In the genomic region with DNA sequence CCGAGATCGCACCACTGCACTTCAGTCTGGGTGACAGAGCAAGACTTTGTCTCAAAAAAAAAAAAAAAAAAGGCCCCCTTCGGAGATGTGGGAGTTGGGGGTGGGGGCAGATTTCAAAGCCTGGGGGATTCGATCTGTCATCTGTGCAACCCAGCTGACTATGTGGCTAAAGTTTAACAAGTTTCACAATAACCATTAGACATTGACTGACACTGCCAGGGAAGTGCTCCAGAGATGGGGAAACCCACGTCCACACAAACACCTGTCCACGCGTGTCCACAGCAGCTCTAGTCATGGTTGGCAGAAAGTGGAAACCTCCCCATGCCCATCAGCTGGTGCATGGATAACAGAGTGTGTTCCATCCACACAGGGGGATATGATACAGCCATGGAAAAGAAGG, we compare ENCODE assay signal across 17 cellular contexts. TPM values are rescaled to one million over a fixed set of nuclear protein-coding genes. Genes with fewer than 3 reads are reported as not detected.
DNase-seq lines count a peak whose midpoint lies in the region; ATAC-seq, FAIRE-seq and TF ChIP-seq lines count a peak whose summit lies in the region.
"Had no signal": no experiment of that assay in that cellular context is flagged by ENCODE, and none has a peak within 500 bp of the region (broad histone marks: within the 10 kb centered on the region; RNA-seq: fewer than 3 reads in every experiment).

No MANE protein-coding gene starts in this region.

- H3K18ac ChIP-seq in IMR-90 (ENCODE audit: low read depth, low read length), result no peak overlapping the region

- no peaks in the 10 kb centered on the region for H3K79me2 ChIP-seq in GM12878 (ENCODE audit: control insufficient read depth, insufficient read depth, low read length)

- H3K4me1 ChIP-seq in IMR-90 (ENCODE audit: control insufficient read depth, insufficient read depth, low read length) (no peaks in the 10 kb centered on the region), GM12878 (ENCODE audit: control insufficient read depth, insufficient read depth, low read length) (no peaks in the 10 kb centered on the region)
- H3K4me1 ChIP-seq: Caco-2 had no signal

- TF ChIP-seq RAD21 in IMR-90 (IDR thresholded peaks at IDR 0.05; ENCODE audit: low read length) (no peak), GM12878 (IDR thresholded peaks at IDR 0.05; ENCODE audit: insufficient read depth, low read depth, low read length) (no peak)

- no peak overlapping the region for H4K5ac ChIP-seq in IMR-90 (ENCODE audit: low read depth, low read length)

- SMC1A ChIA-PET in GM12878 (lab: Charles Lee; ENCODE audit: uncharacterized antibody, unreplicated experiment), result no interaction called here

- no peak for TF ChIP-seq EP300 in GM12878 (IDR thresholded peaks at IDR 0.05; ENCODE audit: borderline replicate concordance in 1 of 2, control insufficient read depth in 1 of 2, low read depth in 2 of 2, low read length in 2 of 2)

- no peak for DNase-seq in IMR-90
- DNase-seq in GM12878 (ENCODE audit: low read depth, low spot score), result no peak
- peak; percentile 69 for DNase-seq in renal cortical epithelial cell (ENCODE audit: low read depth)
- no peak for DNase-seq in SK-N-DZ (ENCODE audit: low spot score)
- no peak for DNase-seq in Kasumi-1 (lab: John Stamatoyannopoulos, UW)
- DNase-seq: AML-193; Caco-2; CD4-positive, CD25-positive, alpha-beta regulatory T cell; EL; MG63; NCI-H1417; NCI-H1930; NCI-H446 treated with DMSO at 0.1 percent for 48 hours; NK-92 treated with Interleukin-12 subunit alpha and Interleukin-12 subunit beta, amount 100 ng/mL, for 24 hours; PC-3 had no signal

- H4K20me1 ChIP-seq in IMR-90 (ENCODE audit: insufficient read depth, low read length) (no peaks in the 10 kb centered on the region), GM12878 (ENCODE audit: control insufficient read depth, insufficient read depth) (no peaks in the 10 kb centered on the region)

- CTCF ChIA-PET in IMR-90 (lab: Yijun Ruan, JAX), result no interaction called here
- CTCF ChIA-PET in GM12878 (lab: Yijun Ruan, JAX), result interaction anchor here (0.6 to 0.9 kb wide), 2 partner anchors 8 to 58 kb away, joined by 3 read pairs; no protein-coding TSS in a partner anchor

- no peak overlapping the region for H2AK5ac ChIP-seq in IMR-90 (ENCODE audit: low read depth, low read length)

- WGBS in IMR-90 (ENCODE audit: extremely low coverage in 2 of 2, insufficient read length in 1 of 2), 2 experiments, result no CpG with 5 or more reads among the region's 7 CpGs
- 17% methylated on average over 7 of the region's 7 CpGs for whole genome bisulfite sequencing in GM12878 (ENCODE audit: insufficient coverage, insufficient replicate concordance, low lambda C conversion rate, missing lambda C conversion rate)

- ATAC-seq in IMR-90 (ENCODE audit: low read depth) (no peak), GM12878 (no peak; the same call in 1 of the 3 replicates)
- ATAC-seq: PC-3 had no signal

- H3K23ac ChIP-seq in IMR-90 (ENCODE audit: low read depth, low read length), result 0 out of 2 replicates have a peak overlapping the region, but pooled peaks have one; percentile 27

- no peak overlapping the region for H3K4ac ChIP-seq in IMR-90 (ENCODE audit: low read depth, low read length)

- no peak overlapping the region for H2BK120ac ChIP-seq in IMR-90 (ENCODE audit: low read depth, low read length)

- no peak overlapping the region for H2BK15ac ChIP-seq in IMR-90 (ENCODE audit: low read depth, low read length)

- H3K14ac ChIP-seq in IMR-90 (replicated peaks; ENCODE audit: low read depth, low read length), result peak overlapping the region; percentile 66; the same call in 1 of the 2 replicates

- H3K9me1 ChIP-seq in IMR-90 (ENCODE audit: insufficient read depth, low read length), result no peaks in the 10 kb centered on the region

- no peak overlapping the region for H4K91ac ChIP-seq in IMR-90 (ENCODE audit: insufficient read depth, low read depth, low read length)

- TF ChIP-seq CTCF in IMR-90 (conservative IDR thresholded peaks at IDR 0.05; ENCODE audit: low read depth, low read length), result no peak
- TF ChIP-seq CTCF in GM12878 (IDR thresholded peaks at IDR 0.05 in 2 of 3, conservative IDR thresholded peaks at IDR 0.05 in 1 of 3; ENCODE audit: control insufficient read depth in 2 of 3, extremely low read depth in 1 of 3, insufficient read depth in 1 of 3, low read depth in 3 of 3, low read length in 3 of 3), result no peak

- dilution Hi-C loops in IMR-90 (cut with HindIII; ENCODE audit: low sequenced_read_pairs, unreplicated experiment), result no loop called here

- no peak for TF ChIP-seq POLR2A in IMR-90 (IDR thresholded peaks at IDR 0.05; ENCODE audit: low read depth, low read length)
- TF ChIP-seq POLR2A in GM12878 (IDR thresholded peaks at IDR 0.05; ENCODE audit: low read depth, low read length), result no peak

- H3K27ac ChIP-seq in IMR-90 (ENCODE audit: insufficient read depth, low read length) (no peak overlapping the region), GM12878 (ENCODE audit: control insufficient read depth, insufficient read depth) (no peak overlapping the region)
- H3K27ac ChIP-seq: RWPE1 had no signal

- no peak overlapping the region for H3K4me3 ChIP-seq in IMR-90 (ENCODE audit: insufficient read depth, low read depth, low read length)
- no peak overlapping the region for H3K4me3 ChIP-seq in GM12878
- H3K4me3 ChIP-seq: MG63 had no signal

- intact Hi-C loops in IMR-90 (cut with micrococcal nuclease), result no loop called here
- intact Hi-C loops in GM12878 (cut with micrococcal nuclease; ENCODE audit: unreplicated experiment), result no loop called here

- H3K4me2 ChIP-seq in IMR-90 (ENCODE audit: low read depth, low read length) (no peak overlapping the region), GM12878 (ENCODE audit: control insufficient read depth, insufficient read depth) (no peak overlapping the region)

- H3K36me3 ChIP-seq in IMR-90 (ENCODE audit: control insufficient read depth, insufficient read depth, low read length) (no peaks in the 10 kb centered on the region), GM12878 (ENCODE audit: control insufficient read depth in 2 of 2, insufficient read depth in 2 of 2, low read length in 1 of 2) (no peaks in the 10 kb centered on the region)
- H3K36me3 ChIP-seq: MG63 had no signal

- H3K9ac ChIP-seq in IMR-90 (ENCODE audit: low read depth, low read length) (no peak overlapping the region), GM12878 (ENCODE audit: control insufficient read depth, insufficient read depth, low read length) (no peak overlapping the region)

- no peak overlapping the region for H3K56ac ChIP-seq in IMR-90 (ENCODE audit: extremely low read depth, insufficient read depth, low read length)

- no peak overlapping the region for H2AK9ac ChIP-seq in IMR-90 (replicated peaks; ENCODE audit: low read depth, low read length, poor library complexity)

- no peak overlapping the region for H2BK5ac ChIP-seq in IMR-90 (ENCODE audit: low read depth, low read length, poor library complexity, severe bottlenecking)

- POLR2A ChIA-PET in IMR-90 (lab: Charles Lee; ENCODE audit: unreplicated experiment), result no interaction called here
- POLR2A ChIA-PET in GM12878 (lab: Charles Lee), result interaction anchor here (0.7 kb wide), 1 partner anchor 119 kb away, joined by 8 read pairs; no protein-coding TSS in a partner anchor

- in situ Hi-C loops in IMR-90 (cut with MboI; ENCODE audit: low sequenced_read_pairs) (no loop called here), GM12878 (cut with MboI) (no loop called here)

- RAD21 ChIA-PET in GM12878 (lab: Charles Lee; ENCODE audit: unreplicated experiment), result no interaction called here

- no TSS peak for BruUV-seq in IMR-90 (replicated peaks; lab: Mats Ljungman, UMichigan)
- no TSS peak for BruUV-seq in GM12878 (replicated peaks; lab: Mats Ljungman, UMichigan)

- H2AFZ ChIP-seq in IMR-90 (replicated peaks; ENCODE audit: low read length, poor library complexity) (peak overlapping the region; percentile 61), GM12878 (ENCODE audit: control insufficient read depth, low read depth, low read length) (no peak overlapping the region)

- peaks cover 4% of the 10 kb centered on the region for H3K27me3 ChIP-seq in IMR-90 (ENCODE audit: control insufficient read depth, insufficient read depth, low read length)
- no peaks in the 10 kb centered on the region; a peak in 2 of 4 replicates for H3K27me3 ChIP-seq in GM12878 (replicated peaks in 1 of 2; ENCODE audit: control insufficient read depth in 2 of 2, insufficient read depth in 2 of 2, low read length in 1 of 2)

- H3K9me3 ChIP-seq in IMR-90 (ENCODE audit: control insufficient read depth, insufficient read depth, low read length), result no peaks in the 10 kb centered on the region
- no peaks in the 10 kb centered on the region for H3K9me3 ChIP-seq in GM12878 (replicated peaks; ENCODE audit: control insufficient read depth, insufficient read depth, low read length)
- H3K9me3 ChIP-seq: Caco-2 had no signal

- H3K79me1 ChIP-seq in IMR-90 (ENCODE audit: low read depth in 1 of 2, low read length in 2 of 2), result no peaks in the 10 kb centered on the region

- H4K8ac ChIP-seq in IMR-90 (ENCODE audit: low read depth in 2 of 2, low read length in 2 of 2), result no peak overlapping the region

- FAIRE-seq in GM12878 (lab: Jason Lieb, UNC), result no peak
- FAIRE-seq: GM19239 had no signal

- no peak overlapping the region for H2BK20ac ChIP-seq in IMR-90 (ENCODE audit: low read depth, low read length)

RNA-seq across cellular contexts. Expression of a gene that starts 37.6 kb away (rescaled TPM):
- 50.8 and 53.4 TPM in 2 replicates for total RNA-seq in IMR-90 (2012; rRNA removed)
- 77.0 and 84.5 TPM in 2 replicates for polyA plus RNA-seq in IMR-90 (2012; rRNA removed)
- polyA plus RNA-seq in IMR-90 (2012; cell fraction: cytosol; rRNA removed), result 102 and 137 TPM in 2 replicates
- 80.0 and 184 TPM in 2 replicates for polyA plus RNA-seq in IMR-90 (2012; cell fraction: nucleus; rRNA removed; ENCODE audit: low replicate concordance)
- total RNA-seq in GM12878 (2013; cell fraction: nucleolus; rRNA removed), result 6.0 and 8.7 TPM in 2 replicates
- 0.05 and 0.85 TPM in 2 replicates for total RNA-seq in GM12878 (2014; rRNA removed)
- total RNA-seq in GM12878 (2014; rRNA removed; fragmentation: Illumina TruSeq; extraction: Trizol), result 0.18 TPM in 1 of 2 replicates, not detected in the other
- total RNA-seq in GM12878 (2021), result 0.19 and 0.64 TPM in 2 replicates
- not detected for polyA plus RNA-seq in GM12878 (2011; ENCODE audit: low read depth)
- polyA plus RNA-seq in GM12878 (2011; rRNA removed), result 6.3 and 10.6 TPM in 2 replicates
- polyA plus RNA-seq in GM12878 (2011; cell fraction: cytosol; rRNA removed), result 9.0 and 12.3 TPM in 2 replicates
- polyA plus RNA-seq in GM12878 (2011; cell fraction: nucleus; rRNA removed), result 21.3 and 22.0 TPM in 2 replicates
- 0.74 and 0.84 TPM in 2 replicates for polyA plus RNA-seq in GM12878 (2012)
- polyA plus RNA-seq in GM12878 (2014; fragmentation: Illumina TruSeq; extraction: Trizol), result 0.24 and 0.38 TPM in 2 replicates
- polyA plus RNA-seq in GM12878 (2014; fragmentation: Nextera tagmentation; extraction: Ambion mirVana), result not detected
- polyA plus RNA-seq in GM12878 (2014; rRNA removed), result 0.70 and 0.73 TPM in 2 replicates
- polyA plus RNA-seq in GM12878 (2016; fragmentation: Nextera tagmentation; extraction: Ambion mirVana), result under 1 TPM; 0.35 to 0.36 TPM
- 4.8 and 7.7 TPM in 2 replicates for polyA minus RNA-seq in GM12878 (2011; rRNA and poly(A)+ RNA removed)
- 3.0 and 4.7 TPM in 2 replicates for polyA minus RNA-seq in GM12878 (2011; cell fraction: cytosol; rRNA and poly(A)+ RNA removed)
- polyA minus RNA-seq in GM12878 (2011; cell fraction: nucleus; rRNA and poly(A)+ RNA removed), result 5.7 and 6.6 TPM in 2 replicates
- 83.2 and 93.7 TPM in 2 replicates for total RNA-seq in renal cortical epithelial cell
- polyA plus RNA-seq in SK-N-DZ (2014; cell fraction: cytosol; rRNA removed), result 39.8 and 69.9 TPM in 2 replicates
- 89.5 and 131 TPM in 2 replicates for polyA plus RNA-seq in SK-N-DZ (2014; cell fraction: nucleus; rRNA removed)

RNA-seq across cellular contexts. Expression of a gene that starts 54.7 kb away (rescaled TPM):
- total RNA-seq in IMR-90 (2012; rRNA removed), result 23.3 and 25.8 TPM in 2 replicates
- 58.5 and 69.2 TPM in 2 replicates for polyA plus RNA-seq in IMR-90 (2012; rRNA removed)
- polyA plus RNA-seq in IMR-90 (2012; cell fraction: cytosol; rRNA removed), result 17.8 and 19.2 TPM in 2 replicates
- 366 and 435 TPM in 2 replicates for polyA plus RNA-seq in IMR-90 (2012; cell fraction: nucleus; rRNA removed; ENCODE audit: low replicate concordance)
- 284 and 324 TPM in 2 replicates for total RNA-seq in GM12878 (2013; cell fraction: nucleolus; rRNA removed)
- total RNA-seq in GM12878 (2014; rRNA removed), result 56.5 and 56.7 TPM in 2 replicates
- total RNA-seq in GM12878 (2014; rRNA removed; fragmentation: Illumina TruSeq; extraction: Trizol), result 55.3 and 56.4 TPM in 2 replicates
- total RNA-seq in GM12878 (2021), result 93.9 and 102 TPM in 2 replicates
- 68.8 TPM for polyA plus RNA-seq in GM12878 (2011; ENCODE audit: low read depth)
- polyA plus RNA-seq in GM12878 (2011; rRNA removed), result 113 and 120 TPM in 2 replicates
- 97.9 and 128 TPM in 2 replicates for polyA plus RNA-seq in GM12878 (2011; cell fraction: cytosol; rRNA removed)
- polyA plus RNA-seq in GM12878 (2011; cell fraction: nucleus; rRNA removed), result 312 and 337 TPM in 2 replicates
- 85.6 and 107 TPM in 2 replicates for polyA plus RNA-seq in GM12878 (2012)
- 79.0 and 82.1 TPM in 2 replicates for polyA plus RNA-seq in GM12878 (2014; fragmentation: Illumina TruSeq; extraction: Trizol)
- 10 to 100 TPM; 15.0 to 38.6 TPM for polyA plus RNA-seq in GM12878 (2014; fragmentation: Nextera tagmentation; extraction: Ambion mirVana)
- polyA plus RNA-seq in GM12878 (2014; rRNA removed), result 120 and 126 TPM in 2 replicates
- 10 to 100 TPM; 56.7 to 57.6 TPM for polyA plus RNA-seq in GM12878 (2016; fragmentation: Nextera tagmentation; extraction: Ambion mirVana)
- 33.2 and 44.7 TPM in 2 replicates for polyA minus RNA-seq in GM12878 (2011; rRNA and poly(A)+ RNA removed)
- polyA minus RNA-seq in GM12878 (2011; cell fraction: cytosol; rRNA and poly(A)+ RNA removed), result 16.0 and 22.8 TPM in 2 replicates
- 50.5 and 55.7 TPM in 2 replicates for polyA minus RNA-seq in GM12878 (2011; cell fraction: nucleus; rRNA and poly(A)+ RNA removed)
- total RNA-seq in renal cortical epithelial cell, result 20.3 and 59.9 TPM in 2 replicates
- polyA plus RNA-seq in SK-N-DZ (2014; cell fraction: cytosol; rRNA removed), result 68.3 and 76.8 TPM in 2 replicates
- 121 and 167 TPM in 2 replicates for polyA plus RNA-seq in SK-N-DZ (2014; cell fraction: nucleus; rRNA removed)

RNA-seq across cellular contexts. Expression of a gene that starts 54.8 kb away (rescaled TPM):
- total RNA-seq in IMR-90 (2012; rRNA removed) (46.7 and 52.7 TPM in 2 replicates), GM12878 (2014; rRNA removed) (54.6 and 64.4 TPM in 2 replicates), GM12878 (2014; rRNA removed; fragmentation: Illumina TruSeq; extraction: Trizol) (22.8 and 27.1 TPM in 2 replicates), GM12878 (2021) (45.3 and 53.9 TPM in 2 replicates), renal cortical epithelial cell (41.5 and 62.3 TPM in 2 replicates)
- polyA plus RNA-seq in IMR-90 (2012; rRNA removed) (41.5 and 44.7 TPM in 2 replicates), GM12878 (2011; rRNA removed) (20.0 and 26.5 TPM in 2 replicates), GM12878 (2014; fragmentation: Illumina TruSeq; extraction: Trizol) (15.8 and 32.4 TPM in 2 replicates), GM12878 (2014; fragmentation: Nextera tagmentation; extraction: Ambion mirVana) (1 to 10 TPM; 1.1 to 2.6 TPM), GM12878 (2014; rRNA removed) (50.8 and 53.5 TPM in 2 replicates), GM12878 (2016; fragmentation: Nextera tagmentation; extraction: Ambion mirVana) (10 to 100 TPM; 54.3 to 59.1 TPM)
- 31.4 and 45.1 TPM in 2 replicates for polyA plus RNA-seq in IMR-90 (2012; cell fraction: cytosol; rRNA removed)
- polyA plus RNA-seq in IMR-90 (2012; cell fraction: nucleus; rRNA removed; ENCODE audit: low replicate concordance), result 19.1 and 45.5 TPM in 2 replicates
- 26.5 and 28.8 TPM in 2 replicates for total RNA-seq in GM12878 (2013; cell fraction: nucleolus; rRNA removed)
- 6.5 TPM for polyA plus RNA-seq in GM12878 (2011; ENCODE audit: low read depth)
- polyA plus RNA-seq in GM12878 (2011; cell fraction: cytosol; rRNA removed), result 32.8 and 53.0 TPM in 2 replicates
- 54.8 and 64.4 TPM in 2 replicates for polyA plus RNA-seq in GM12878 (2011; cell fraction: nucleus; rRNA removed)
- polyA plus RNA-seq in GM12878 (2012), result 17.5 and 20.1 TPM in 2 replicates
- 34.6 and 49.9 TPM in 2 replicates for polyA minus RNA-seq in GM12878 (2011; rRNA and poly(A)+ RNA removed)
- 21.7 and 25.0 TPM in 2 replicates for polyA minus RNA-seq in GM12878 (2011; cell fraction: cytosol; rRNA and poly(A)+ RNA removed)
- polyA minus RNA-seq in GM12878 (2011; cell fraction: nucleus; rRNA and poly(A)+ RNA removed), result 10.0 and 16.0 TPM in 2 replicates
- 103 and 108 TPM in 2 replicates for polyA plus RNA-seq in SK-N-DZ (2014; cell fraction: cytosol; rRNA removed)
- polyA plus RNA-seq in SK-N-DZ (2014; cell fraction: nucleus; rRNA removed), result 67.7 and 80.2 TPM in 2 replicates

RNA-seq across cellular contexts. Expression of a gene that starts 59.1 kb away (rescaled TPM):
- total RNA-seq in IMR-90 (2012; rRNA removed) (50.9 and 55.8 TPM in 2 replicates), GM12878 (2014; rRNA removed) (78.2 and 85.3 TPM in 2 replicates), GM12878 (2014; rRNA removed; fragmentation: Illumina TruSeq; extraction: Trizol) (39.0 and 39.8 TPM in 2 replicates), GM12878 (2021) (65.6 and 76.5 TPM in 2 replicates), renal cortical epithelial cell (45.0 and 58.3 TPM in 2 replicates)
- polyA plus RNA-seq in IMR-90 (2012; rRNA removed) (52.1 and 61.9 TPM in 2 replicates), GM12878 (2011; rRNA removed) (20.0 and 36.9 TPM in 2 replicates), GM12878 (2014; fragmentation: Illumina TruSeq; extraction: Trizol) (7.1 and 25.6 TPM in 2 replicates), GM12878 (2014; fragmentation: Nextera tagmentation; extraction: Ambion mirVana) (1 to 10 TPM in 1 of 2 experiments, under 1 TPM in 1; 0.58 to 5.5 TPM), GM12878 (2014; rRNA removed) (56.4 and 68.9 TPM in 2 replicates), GM12878 (2016; fragmentation: Nextera tagmentation; extraction: Ambion mirVana) (100 to 1,000 TPM in 1 of 2 experiments, 10 to 100 TPM in 1; 86.1 to 102 TPM)
- 52.5 and 65.2 TPM in 2 replicates for polyA plus RNA-seq in IMR-90 (2012; cell fraction: cytosol; rRNA removed)
- polyA plus RNA-seq in IMR-90 (2012; cell fraction: nucleus; rRNA removed; ENCODE audit: low replicate concordance), result 50.7 and 114 TPM in 2 replicates
- 22.8 and 25.3 TPM in 2 replicates for total RNA-seq in GM12878 (2013; cell fraction: nucleolus; rRNA removed)
- 20.4 TPM for polyA plus RNA-seq in GM12878 (2011; ENCODE audit: low read depth)
- 50.9 and 78.3 TPM in 2 replicates for polyA plus RNA-seq in GM12878 (2011; cell fraction: cytosol; rRNA removed)
- polyA plus RNA-seq in GM12878 (2011; cell fraction: nucleus; rRNA removed), result 60.3 and 73.4 TPM in 2 replicates
- polyA plus RNA-seq in GM12878 (2012), result 36.5 and 39.7 TPM in 2 replicates
- 39.8 and 56.9 TPM in 2 replicates for polyA minus RNA-seq in GM12878 (2011; rRNA and poly(A)+ RNA removed)
- polyA minus RNA-seq in GM12878 (2011; cell fraction: cytosol; rRNA and poly(A)+ RNA removed), result 18.1 and 33.5 TPM in 2 replicates
- 26.1 and 32.3 TPM in 2 replicates for polyA minus RNA-seq in GM12878 (2011; cell fraction: nucleus; rRNA and poly(A)+ RNA removed)
- polyA plus RNA-seq in SK-N-DZ (2014; cell fraction: cytosol; rRNA removed), result 74.4 and 86.0 TPM in 2 replicates
- 61.0 and 74.5 TPM in 2 replicates for polyA plus RNA-seq in SK-N-DZ (2014; cell fraction: nucleus; rRNA removed)

RNA-seq across cellular contexts. Expression of a gene that starts 59.4 kb away (rescaled TPM):
- 310 and 347 TPM in 2 replicates for total RNA-seq in IMR-90 (2012; rRNA removed)
- 461 and 500 TPM in 2 replicates for polyA plus RNA-seq in IMR-90 (2012; rRNA removed)
- 350 and 779 TPM in 2 replicates for polyA plus RNA-seq in IMR-90 (2012; cell fraction: cytosol; rRNA removed)
- polyA plus RNA-seq in IMR-90 (2012; cell fraction: nucleus; rRNA removed; ENCODE audit: low replicate concordance), result 196 and 505 TPM in 2 replicates
- 79.3 and 88.6 TPM in 2 replicates for total RNA-seq in GM12878 (2013; cell fraction: nucleolus; rRNA removed)
- 281 and 305 TPM in 2 replicates for total RNA-seq in GM12878 (2014; rRNA removed)
- total RNA-seq in GM12878 (2014; rRNA removed; fragmentation: Illumina TruSeq; extraction: Trizol), result 101 and 113 TPM in 2 replicates
- total RNA-seq in GM12878 (2021), result 277 and 296 TPM in 2 replicates
- polyA plus RNA-seq in GM12878 (2011; ENCODE audit: low read depth), result 86.9 TPM
- polyA plus RNA-seq in GM12878 (2011; rRNA removed), result 71.8 and 167 TPM in 2 replicates
- 242 and 419 TPM in 2 replicates for polyA plus RNA-seq in GM12878 (2011; cell fraction: cytosol; rRNA removed)
- 239 and 284 TPM in 2 replicates for polyA plus RNA-seq in GM12878 (2011; cell fraction: nucleus; rRNA removed)
- polyA plus RNA-seq in GM12878 (2012), result 218 and 226 TPM in 2 replicates
- 4.3 and 47.5 TPM in 2 replicates for polyA plus RNA-seq in GM12878 (2014; fragmentation: Illumina TruSeq; extraction: Trizol)
- polyA plus RNA-seq in GM12878 (2014; fragmentation: Nextera tagmentation; extraction: Ambion mirVana), result 10 to 100 TPM in 1 of 2 experiments, 1 to 10 TPM in 1; 3.5 to 17.8 TPM
- 278 and 310 TPM in 2 replicates for polyA plus RNA-seq in GM12878 (2014; rRNA removed)
- 100 to 1,000 TPM; 387 to 464 TPM for polyA plus RNA-seq in GM12878 (2016; fragmentation: Nextera tagmentation; extraction: Ambion mirVana)
- polyA minus RNA-seq in GM12878 (2011; rRNA and poly(A)+ RNA removed), result 98.5 and 199 TPM in 2 replicates
- 70.8 and 74.1 TPM in 2 replicates for polyA minus RNA-seq in GM12878 (2011; cell fraction: cytosol; rRNA and poly(A)+ RNA removed)
- polyA minus RNA-seq in GM12878 (2011; cell fraction: nucleus; rRNA and poly(A)+ RNA removed), result 41.2 and 72.7 TPM in 2 replicates
- 148 and 224 TPM in 2 replicates for total RNA-seq in renal cortical epithelial cell
- 379 and 401 TPM in 2 replicates for polyA plus RNA-seq in SK-N-DZ (2014; cell fraction: cytosol; rRNA removed)
- polyA plus RNA-seq in SK-N-DZ (2014; cell fraction: nucleus; rRNA removed), result 193 and 231 TPM in 2 replicates
